In genomic region chrX:130110379-130111219, GRCh38 we compare ENCODE assay signal across 8 cellular contexts. TPM values are rescaled to one million over a fixed set of nuclear protein-coding genes. Genes with fewer than 3 reads are reported as not detected.
DNase-seq lines count a peak whose midpoint lies in the region; ATAC-seq and TF ChIP-seq lines count a peak whose summit lies in the region.

TSS of gene ELF4 (minus strand) at chrX:130110497. CDS start at chrX:130081330, 29,167 bp downstream.

- POLR2A ChIA-PET in AG04449 (lab: Yijun Ruan, JAX): interaction anchor here (1.2 kb wide), 1 partner anchor 10 kb away, joined by 3 read pairs; no protein-coding TSS in a partner anchor

- H3K27ac ChIP-seq in SJSA1 (peak within 1 kb of the TSS; percentile 94), right cardiac atrium (ENCODE audit: low read length) (peak within 1 kb of the TSS; percentile 70), gastrocnemius medialis (peak within 1 kb of the TSS; percentile 60 to 78 (median 74))

- peaks cover 26% of the 10 kb centered on the region for H3K4me1 Mint-ChIP-seq in activated naive CD8-positive, alpha-beta T cell treated with anti-CD3 and anti-CD28 coated beads for 36 hours

- DNase-seq in AG04449 (ENCODE audit: low read depth, low spot score): no peak
- peak in 1 of 2 experiments; percentile 57 for DNase-seq in SJSA1 (ENCODE audit: low read depth in 1 of 2, low spot score in 2 of 2)
- DNase-seq in activated naive CD8-positive, alpha-beta T cell treated with anti-CD3 and anti-CD28 coated beads for 36 hours: peak; percentile 66
- peak in 2 of 3 donors; percentile 76 to 83 for DNase-seq in right cardiac atrium
- no peak for DNase-seq in gastrocnemius medialis
- no peak for DNase-seq in KG1 (lab: John Stamatoyannopoulos, UW)

- H3K27me3 ChIP-seq in SJSA1 (replicated peaks) (no peaks in the 10 kb centered on the region), right cardiac atrium (ENCODE audit: control insufficient read depth, insufficient read depth) (no peaks in the 10 kb centered on the region), gastrocnemius medialis (peaks cover 0 to 8% (median 7%) of the 10 kb centered on the region in 3 donors)

- H3K36me3 ChIP-seq in SJSA1 (peaks cover 16% of the 10 kb centered on the region), gastrocnemius medialis (no peaks in the 10 kb centered on the region)

- peaks cover 72% of the 10 kb centered on the region for H3K4me1 ChIP-seq in SJSA1 (replicated peaks)
- peaks cover 6% of the 10 kb centered on the region for H3K4me1 ChIP-seq in right cardiac atrium (ENCODE audit: control insufficient read depth, insufficient read depth, low read length)
- H3K4me1 ChIP-seq in gastrocnemius medialis: no peaks in the 10 kb centered on the region

- TF ChIP-seq CTCF in AG04449 (IDR thresholded peaks at IDR 0.05; ENCODE audit: insufficient read depth, low read length, missing control alignments) (no peak), gastrocnemius medialis (IDR thresholded peaks at IDR 0.05 in 4 of 5, conservative IDR thresholded peaks at IDR 0.05 in 1 of 5) (no peak)

- peak; percentile 41 for ATAC-seq in GM18505 (IDR thresholded peaks at IDR 0.05; ENCODE audit: unreplicated experiment)
- ATAC-seq in HG03565 (IDR thresholded peaks at IDR 0.05; ENCODE audit: unreplicated experiment): peak; percentile 27
- ATAC-seq in right cardiac atrium: peak; percentile 56 to 77
- peak; percentile 63 to 73 for ATAC-seq in gastrocnemius medialis

- peaks cover 1% of the 10 kb centered on the region for H3K36me3 Mint-ChIP-seq in activated naive CD8-positive, alpha-beta T cell treated with anti-CD3 and anti-CD28 coated beads for 36 hours

- CTCF ChIA-PET in AG04449 (lab: Yijun Ruan, JAX): interaction anchor here (1.9 to 2.8 kb wide), 2 partner anchors 9 to 10 kb away, joined by 15 to 20 read pairs; no protein-coding TSS in a partner anchor

- TF ChIP-seq POLR2A in GM18505 (IDR thresholded peaks at IDR 0.05; ENCODE audit: borderline replicate concordance, extremely low read depth, insufficient read depth, insufficient read length) (peak; percentile 40), gastrocnemius medialis (IDR thresholded peaks at IDR 0.05) (peak in 1 of 2 donors; percentile 11)

- H3K27ac Mint-ChIP-seq in activated naive CD8-positive, alpha-beta T cell treated with anti-CD3 and anti-CD28 coated beads for 36 hours: peak within 1 kb of the TSS; percentile 93

- H3K4me3 Mint-ChIP-seq in activated naive CD8-positive, alpha-beta T cell treated with anti-CD3 and anti-CD28 coated beads for 36 hours: peak within 1 kb of the TSS; percentile 95

- in situ Hi-C loops in gastrocnemius medialis (cut with MboI; ENCODE audit: low sequenced_read_pairs in 4 of 4): no loop called here

- WGBS in right cardiac atrium: 1% methylated on average over 87 of the region's 123 CpGs

- intact Hi-C loops in right cardiac atrium (cut with DNase I) (no loop called here), gastrocnemius medialis (cut with DNase I; ENCODE audit: low total_unique reads) (loop anchor here (2.0 kb wide), 1 partner anchor 54 kb away; the partner anchor contains the start of gene AIFM1)

- H3K4me3 ChIP-seq in AG04449 (ENCODE audit: low read depth, low read length) (peak within 1 kb of the TSS; percentile 63), SJSA1 (peak within 1 kb of the TSS; percentile 88), right cardiac atrium (ENCODE audit: low read length) (peak within 1 kb of the TSS; percentile 79), gastrocnemius medialis (peak within 1 kb of the TSS; percentile 47 to 57 (median 54))

- H3K9me3 ChIP-seq in SJSA1 (replicated peaks) (no peaks in the 10 kb centered on the region), right cardiac atrium (ENCODE audit: control insufficient read depth, low read length) (no peaks in the 10 kb centered on the region), gastrocnemius medialis (no peaks in the 10 kb centered on the region)

- H3K9me3 Mint-ChIP-seq in activated naive CD8-positive, alpha-beta T cell treated with anti-CD3 and anti-CD28 coated beads for 36 hours: no peaks in the 10 kb centered on the region

- no peaks in the 10 kb centered on the region for H3K27me3 Mint-ChIP-seq in activated naive CD8-positive, alpha-beta T cell treated with anti-CD3 and anti-CD28 coated beads for 36 hours

RNA-seq across cellular contexts. Expression of gene ELF4, which starts in this region (rescaled TPM):
- total RNA-seq in SJSA1 (2014; rRNA removed; shearing (Covaris generic)): 20.4 and 26.7 TPM in 2 replicates
- 10 to 100 TPM; 17.3 to 17.6 TPM for total RNA-seq in activated naive CD8-positive, alpha-beta T cell treated with anti-CD3 and anti-CD28 coated beads for 36 hours
- 1 to 10 TPM; 3.1 to 5.6 (median 3.9) TPM for total RNA-seq in right cardiac atrium
- polyA plus RNA-seq in right cardiac atrium: 1.7 TPM
- total RNA-seq in gastrocnemius medialis: 1 to 10 TPM in 3 of 4 donors, under 1 TPM in 1; 0.70 to 2.3 (median 1.4) TPM

Comparison
In these comparisons a context has a peak if more than half of its experiments do, and no peak if none do; other contexts are left out.
1. DNase-seq: peak in activated naive CD8-positive, alpha-beta T cell treated with anti-CD3 and anti-CD28 coated beads for 36 hours (single experiment) and right cardiac atrium (2 of 3); none in AG04449 (single experiment), gastrocnemius medialis (0 of 2) and KG1 (single experiment).
2. Peak in every context shown above with its lines, with median percentiles within 50 percentile points of each other: H3K4me3 ChIP-seq, ATAC-seq and H3K27ac ChIP-seq.